ENCODE assay signal across 8 cellular contexts in the genomic region with DNA sequence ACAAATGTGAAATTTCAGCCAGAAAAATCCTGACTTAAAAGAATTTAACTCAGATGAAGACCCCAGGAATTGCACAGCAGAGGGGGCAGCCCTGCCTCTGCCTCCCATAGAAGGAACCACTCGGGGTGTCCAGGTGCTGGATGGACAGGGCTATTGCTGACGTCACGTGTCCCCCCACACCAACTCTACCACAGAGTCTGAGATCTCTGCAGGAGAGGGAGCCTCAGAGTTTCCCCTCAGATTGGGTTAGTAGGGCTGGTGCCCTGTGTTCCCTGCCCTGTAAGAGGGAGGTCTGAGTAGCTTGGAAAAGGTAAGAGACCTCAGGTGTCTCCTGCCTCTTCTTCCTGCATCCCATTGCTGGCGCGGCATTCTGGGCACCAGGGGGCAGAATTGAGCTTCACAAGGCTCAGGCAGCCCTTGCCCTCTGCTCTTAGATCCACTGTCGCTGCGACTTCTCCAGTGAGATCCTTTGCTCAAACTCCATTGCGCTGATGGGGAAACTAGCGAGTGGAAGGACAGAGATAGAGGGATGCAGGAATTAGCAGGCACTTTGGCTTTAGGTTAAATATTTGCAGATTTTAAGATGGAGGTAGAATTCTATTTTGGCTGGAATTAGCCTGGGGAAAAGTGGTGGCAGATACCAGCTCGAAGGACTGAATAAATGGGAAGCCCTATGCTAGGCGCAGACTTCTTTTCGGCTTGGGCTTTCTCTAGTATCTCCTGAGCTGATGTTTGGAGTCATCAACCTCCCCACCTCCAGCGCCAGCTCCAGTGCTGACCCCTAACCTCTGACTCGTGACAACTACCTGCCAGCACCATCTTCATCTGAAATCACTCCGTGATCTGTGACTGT. TPM values are rescaled to one million over a fixed set of nuclear protein-coding genes. Genes with fewer than 3 reads are reported as not detected.
DNase-seq lines count a peak whose midpoint lies in the region; ATAC-seq, FAIRE-seq and TF ChIP-seq lines count a peak whose summit lies in the region.

No MANE protein-coding gene starts in this region.

- H3K27ac ChIP-seq in kidney (ENCODE audit: low read depth in 2 of 2, low read length in 2 of 2) = no peak overlapping the region

- POLR2A ChIA-PET in AG04449 (lab: Yijun Ruan, JAX) = no interaction called here

- TF ChIP-seq CTCF in AG04449 (IDR thresholded peaks at IDR 0.05; ENCODE audit: insufficient read depth, low read length, missing control alignments) = peak; percentile 89
- peak; percentile 97 for TF ChIP-seq CTCF in GM20000 (IDR thresholded peaks at IDR 0.05; ENCODE audit: extremely low read depth, missing control alignments)
- TF ChIP-seq CTCF in kidney (IDR thresholded peaks at IDR 0.05; ENCODE audit: borderline replicate concordance, extremely low read depth, insufficient read depth) = peak; percentile 85

- CTCF ChIA-PET in AG04449 (lab: Yijun Ruan, JAX) = interaction anchor here (0.6 to 17.6 kb wide), 38 partner anchors 9 to 279 kb away, joined by 3 to 429 read pairs (median 7); partner anchors contain the start of gene KNCN

- DNase-seq in AG04449 (ENCODE audit: low read depth, low spot score) (no peak), GM20000 (ENCODE audit: low spot score) (peak; percentile 86), NCI-H2196 (lab: John Stamatoyannopoulos, UW; ENCODE audit: unreplicated experiment) (peak; percentile 84), kidney (no peak)
- peak; percentile 81 for DNase-seq in activated CD4-positive, CD25-positive, alpha-beta regulatory T cell treated with anti-CD3 and anti-CD28 coated beads, Interleukin-2, amount 50 U/mL, for 72 hours
- peak; percentile 58 for DNase-seq in central memory CD4-positive, alpha-beta T cell
- peak; percentile 81 for DNase-seq in stimulated activated CD4-positive, alpha-beta T cell treated with anti-CD3 and anti-CD28 coated beads, Interleukin-1b, Interleukin-23, amount 100 ng/mL, for 48 hours

- H3K36me3 ChIP-seq in kidney (ENCODE audit: control insufficient read depth in 1 of 2, insufficient read depth in 2 of 2, low read length in 2 of 2) = no peaks in the 10 kb centered on the region

- intact Hi-C loops in kidney (cut with DNase I) = loop anchor here (5.0 kb wide), 1 partner anchor 80 kb away; no protein-coding TSS in a partner anchor

- no peak for FAIRE-seq in kidney (lab: Jason Lieb, UNC)

- H3K9ac ChIP-seq in kidney (ENCODE audit: low read length in 2 of 2) = no peak overlapping the region

- no peak for ATAC-seq in HG03045 (IDR thresholded peaks at IDR 0.05; ENCODE audit: unreplicated experiment)

- H3K4me1 ChIP-seq in kidney (ENCODE audit: control insufficient read depth in 1 of 2, insufficient read depth in 1 of 2, low read depth in 1 of 2, low read length in 2 of 2) = peaks cover 0 to 4% of the 10 kb centered on the region in 2 donors

- no peaks in the 10 kb centered on the region for H3K9me3 ChIP-seq in kidney (ENCODE audit: control insufficient read depth in 1 of 2, low read length in 2 of 2)

- H3K4me3 ChIP-seq in AG04449 (ENCODE audit: low read depth, low read length) (no peak overlapping the region), kidney (ENCODE audit: low read length in 2 of 2) (no peak overlapping the region)

RNA-seq across cellular contexts. Expression of gene DMBX1, which starts 42.8 kb away (rescaled TPM):
- total RNA-seq in kidney = not detected
- not detected for polyA plus RNA-seq in kidney (ENCODE audit: insufficient read depth, low read depth, low replicate concordance)

RNA-seq across cellular contexts. Expression of gene FAAH, which starts 52.8 kb away (rescaled TPM):
- total RNA-seq in kidney = 39.3 TPM
- 50.7 TPM for polyA plus RNA-seq in kidney (ENCODE audit: insufficient read depth, low read depth, low replicate concordance)

Comparison
In these comparisons a context has a peak if more than half of its experiments do, and no peak if none do; other contexts are left out.
1. DNase-seq: peak in GM20000 (single experiment), NCI-H2196 (single experiment), activated CD4-positive, CD25-positive, alpha-beta regulatory T cell treated with anti-CD3 and anti-CD28 coated beads, Interleukin-2, amount 50 U/mL, for 72 hours (single experiment), central memory CD4-positive, alpha-beta T cell (single experiment) and stimulated activated CD4-positive, alpha-beta T cell treated with anti-CD3 and anti-CD28 coated beads, Interleukin-1b, Interleukin-23, amount 100 ng/mL, for 48 hours (single experiment); none in AG04449 (single experiment) and kidney (single experiment).
2. Peak in every context shown above with its lines, with median percentiles within 50 percentile points of each other: CTCF ChIP-seq.